In the genomic region with DNA sequence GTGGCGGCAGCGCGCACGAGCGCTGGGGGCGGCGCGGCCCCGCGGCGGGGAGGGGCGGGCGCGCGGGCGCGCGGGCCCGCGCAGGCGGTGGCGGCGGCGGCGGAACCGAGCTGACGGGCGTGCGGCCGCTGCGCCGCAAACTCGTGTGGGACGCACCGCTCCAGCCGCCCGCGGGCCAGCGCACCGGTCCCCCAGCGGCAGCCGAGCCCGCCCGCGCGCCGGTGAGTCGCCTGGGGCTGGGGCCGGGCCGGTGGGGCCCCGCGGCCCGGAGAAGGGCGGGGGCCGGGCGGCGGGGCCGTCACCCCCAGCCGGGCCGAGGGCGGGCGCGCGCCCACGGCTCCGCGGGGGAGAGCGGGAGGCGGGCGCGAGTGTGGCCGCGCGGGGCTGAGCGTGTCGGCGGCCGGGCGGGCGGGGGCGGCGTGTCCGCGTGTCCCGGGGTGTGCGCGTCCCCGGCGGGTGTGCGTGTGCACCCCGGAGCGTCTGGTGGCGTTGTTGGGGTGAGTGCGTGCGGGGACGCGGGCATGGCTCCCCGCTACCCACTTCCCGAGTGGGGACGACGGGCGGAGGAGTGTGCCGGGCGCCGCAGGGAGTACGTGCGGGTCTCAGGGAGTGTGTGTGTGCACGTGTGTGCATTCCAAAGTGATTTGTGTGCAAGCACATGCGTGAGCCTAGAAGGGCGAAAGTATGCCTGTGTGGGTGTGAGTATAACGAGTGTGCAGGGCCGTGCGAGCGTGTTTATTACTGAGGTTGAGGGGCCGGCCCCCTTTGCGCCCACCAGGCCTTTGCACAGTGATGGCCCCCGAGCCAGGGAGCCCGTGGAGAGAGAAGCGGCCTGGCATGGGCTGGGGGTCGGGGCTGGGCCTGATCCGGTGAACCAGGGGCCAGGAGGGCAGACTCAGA, we compare ENCODE assay signal across 1 cellular context.
TF ChIP-seq lines count a peak whose summit lies in the region.

A gene (plus strand): TSS at position 85 of the 900 bp plus-strand sequence. CDS start 44,016 bp downstream, outside the sequence.

TF ChIP-seq in SK-N-SH treated with all-trans-retinoic acid at 6 μM for 48 hours, 23 proteins besides CTCF, POLR2A, EP300 and RAD21 (continued from another document):
- TF ChIP-seq ZNF8 (CRISPR knock-in tag; IDR thresholded peaks at IDR 0.05) (no peak), TCF4 (CRISPR knock-in tag; IDR thresholded peaks at IDR 0.05; ENCODE audit: borderline replicate concordance) (no peak), RARB (CRISPR knock-in tag; IDR thresholded peaks at IDR 0.05) (no peak), OSR1 (CRISPR knock-in tag; IDR thresholded peaks at IDR 0.05) (no peak), ZFP3 (CRISPR knock-in tag; IDR thresholded peaks at IDR 0.05) (no peak), ZNF70 (CRISPR knock-in tag; IDR thresholded peaks at IDR 0.05) (no peak)
